In genomic region chr7:139673230-139673629, GRCh38 we compare ENCODE assay signal across 9 cellular contexts.
DNase-seq lines count a peak whose midpoint lies in the region; ATAC-seq and TF ChIP-seq lines count a peak whose summit lies in the region.
"Had no signal": no experiment of that assay in that cellular context is flagged by ENCODE, and none has a peak within 500 bp of the region (broad histone marks: within the 10 kb centered on the region; RNA-seq: fewer than 3 reads in every experiment).

No MANE protein-coding gene starts in this region.

- H3K9me3 ChIP-seq in neural progenitor cell (ENCODE audit: low read depth): no peaks in the 10 kb centered on the region
- H3K9me3 ChIP-seq: neutrophil had no signal

- H3K27ac Mint-ChIP-seq in neural progenitor cell: peak overlapping the region; percentile 32

- intact Hi-C loops in Right ventricle myocardium inferior (cut with DNase I): no loop called here
- intact Hi-C loops in cardiac septum (cut with DNase I): no loop called here

- TF ChIP-seq CTCF in neural progenitor cell (IDR thresholded peaks at IDR 0.05): no peak

- ATAC-seq in Right ventricle myocardium inferior: peak; percentile 38
- ATAC-seq in HG02981 (IDR thresholded peaks at IDR 0.05; ENCODE audit: unreplicated experiment): peak; percentile 87
- peak; percentile 73 to 79 for ATAC-seq in activated T-cell treated with anti-CD3 and anti-CD28 coated beads, Interleukin-2, amount 50 U/mL, for 4 hours

- no peaks in the 10 kb centered on the region for H3K36me3 ChIP-seq in neural progenitor cell

- H3K27me3 Mint-ChIP-seq in activated T-cell treated with anti-CD3 and anti-CD28 coated beads, Interleukin-2, amount 50 U/mL, for 4 hours (ENCODE audit: low read depth): no peaks in the 10 kb centered on the region
- no peaks in the 10 kb centered on the region for H3K27me3 Mint-ChIP-seq in neural progenitor cell (ENCODE audit: insufficient read depth, low read depth)

- H3K4me3 Mint-ChIP-seq in activated T-cell treated with anti-CD3 and anti-CD28 coated beads, Interleukin-2, amount 50 U/mL, for 4 hours: no peak overlapping the region
- no peak overlapping the region for H3K4me3 Mint-ChIP-seq in neural progenitor cell

- H4K20me1 ChIP-seq in neural progenitor cell (ENCODE audit: low read depth): peaks cover 4% of the 10 kb centered on the region

- H3K4me2 ChIP-seq in neural progenitor cell: no peak overlapping the region

- H3K36me3 Mint-ChIP-seq in activated T-cell treated with anti-CD3 and anti-CD28 coated beads, Interleukin-2, amount 50 U/mL, for 4 hours (ENCODE audit: insufficient read depth): peaks cover 13% of the 10 kb centered on the region
- peaks cover 15% of the 10 kb centered on the region for H3K36me3 Mint-ChIP-seq in neural progenitor cell

- peaks cover 6% of the 10 kb centered on the region for H3K4me1 ChIP-seq in neural progenitor cell

- H3K4me3 ChIP-seq in neural progenitor cell: no peak overlapping the region

- H3F3A ChIP-seq in neural progenitor cell (ENCODE audit: low read depth): peaks cover 8% of the 10 kb centered on the region

- no peak overlapping the region for H3K27ac ChIP-seq in neural progenitor cell
- H3K27ac ChIP-seq: neutrophil had no signal

- no peaks in the 10 kb centered on the region for H3K9me3 Mint-ChIP-seq in activated T-cell treated with anti-CD3 and anti-CD28 coated beads, Interleukin-2, amount 50 U/mL, for 4 hours
- H3K9me3 Mint-ChIP-seq in neural progenitor cell: peaks cover 5% of the 10 kb centered on the region

- H3K4me1 Mint-ChIP-seq in activated T-cell treated with anti-CD3 and anti-CD28 coated beads, Interleukin-2, amount 50 U/mL, for 4 hours (ENCODE audit: low read depth): peaks cover 45% of the 10 kb centered on the region
- H3K4me1 Mint-ChIP-seq in neural progenitor cell: peaks cover 37% of the 10 kb centered on the region

- DNase-seq in Right ventricle myocardium inferior (ENCODE audit: missing footprints): no peak
- no peak for DNase-seq in cardiac septum (ENCODE audit: low spot score)
- no peak for DNase-seq in activated T-cell treated with anti-CD3 and anti-CD28 coated beads, Interleukin-2, amount 50 U/mL, for 4 hours
- no peak for DNase-seq in neural progenitor cell (ENCODE audit: low spot score)
- DNase-seq in ACHN: no peak
- no peak for DNase-seq in AML-193 (lab: John Stamatoyannopoulos, UW)
- DNase-seq in NCI-H2107 (lab: John Stamatoyannopoulos, UW): no peak

- in situ Hi-C loops in ACHN (cut with HindIII; ENCODE audit: low pct_ligation_motif_present, low pct_unique_long_range_greater_than_20kb, low sequenced_read_pairs): no loop called here

- H3K27me3 ChIP-seq in neural progenitor cell: no peaks in the 10 kb centered on the region
- H3K27me3 ChIP-seq: neutrophil had no signal

- H3K9ac ChIP-seq in neural progenitor cell: no peak overlapping the region

- no peak overlapping the region for H2AFZ ChIP-seq in neural progenitor cell (replicated peaks)

- no peaks in the 10 kb centered on the region for H3K79me2 ChIP-seq in neural progenitor cell (ENCODE audit: low read depth)
